Comparison of ENCODE assay signal across 8 cellular contexts in genomic region chr9:122912964-122913673, GRCh38. TPM values are rescaled to one million over a fixed set of nuclear protein-coding genes. Genes with fewer than 3 reads are reported as not detected.
DNase-seq lines count a peak whose midpoint lies in the region; ATAC-seq, FAIRE-seq and TF ChIP-seq lines count a peak whose summit lies in the region.

TSS of gene ZBTB6 (minus strand) at chr9:122913323. CDS start at chr9:122912072, 1,251 bp downstream.

- peaks cover 34% of the 10 kb centered on the region for H3K79me2 ChIP-seq in HepG2 (ENCODE audit: insufficient read depth, low read length)

- CTCF ChIA-PET in HepG2 (lab: Yijun Ruan, JAX; ENCODE audit: low intra/inter-chr PET ratio, low total read pairs) = no interaction called here

- DNase-seq in GM19240 (ENCODE audit: insufficient read length, low spot score) = peak; percentile 47
- peak; percentile 88 to 95 for DNase-seq in NCI-H524 (lab: John Stamatoyannopoulos, UW)
- peak; percentile 83 for DNase-seq in activated CD4-positive, alpha-beta T cell treated with anti-CD3 and anti-CD28 coated beads for 48 hours
- peak; percentile 78 for DNase-seq in dermis blood vessel endothelial cell
- DNase-seq in HepG2 (ENCODE audit: low spot score) = peak; percentile 83
- DNase-seq in stimulated activated CD4-positive, alpha-beta T cell treated with anti-CD3 and anti-CD28 coated beads, Interleukin-4, amount 100 ng/mL, for 24 hours = peak; percentile 77

- FAIRE-seq in HepG2 (lab: Jason Lieb, UNC) = peak; percentile 58

- peaks cover 6 to 21% (median 12%) of the 10 kb centered on the region in 10 experiments; a peak in 19 of 20 replicates for H3K4me1 ChIP-seq in BLaER1 treated with 17β-estradiol and CSF1 and Interleukin-3, amounts not matched to agents 10 nM and 100 nM
- H3K4me1 ChIP-seq in HepG2 (ENCODE audit: insufficient read depth, low read length) = peaks cover 11% of the 10 kb centered on the region

- peaks cover 0 to 16% (median 8%) of the 10 kb centered on the region in 11 experiments; a peak in 8 of 22 replicates for H3K27me3 ChIP-seq in BLaER1 treated with 17β-estradiol and CSF1 and Interleukin-3, amounts not matched to agents 10 nM and 100 nM
- no peaks in the 10 kb centered on the region for H3K27me3 ChIP-seq in HepG2 (ENCODE audit: control insufficient read depth in 1 of 2, insufficient read depth in 2 of 2, low read length in 2 of 2)

- TF ChIP-seq POLR2A in HepG2 (IDR thresholded peaks at IDR 0.05; ENCODE audit: insufficient read depth in 1 of 2, low read depth in 2 of 2, low read length in 2 of 2) = peak; percentile 61 to 87; a peak in 3 of 4 replicates

- H3K9me3 ChIP-seq in BLaER1 treated with 17β-estradiol and CSF1 and Interleukin-3, amounts not matched to agents 10 nM and 100 nM (replicated peaks in 1 of 11) = peaks cover 0 to 20% (median 7%) of the 10 kb centered on the region in 11 experiments; a peak in 12 of 22 replicates
- H3K9me3 ChIP-seq in HepG2 (ENCODE audit: low read length) = no peaks in the 10 kb centered on the region

- POLR2A ChIA-PET in HepG2 (lab: Yijun Ruan, JAX) = interaction anchor here (0.6 to 5.2 kb wide), 18 partner anchors 8 to 557 kb away, joined by 3 to 64 read pairs (median 4); partner anchors contain the start of genes PDCL, RABGAP1, RC3H2 and ZBTB26

- BruUV-seq in HepG2 (replicated peaks; lab: Mats Ljungman, UMichigan) = no TSS peak

- H2AFZ ChIP-seq in HepG2 (ENCODE audit: low read length) = peak within 1 kb of the TSS; percentile 81

- H3K27ac ChIP-seq in BLaER1 treated with 17β-estradiol and CSF1 and Interleukin-3, amounts not matched to agents 10 nM and 100 nM = peak within 1 kb of the TSS; percentile 74 to 90 (median 81)
- H3K27ac ChIP-seq in HepG2 (ENCODE audit: extremely low read length, insufficient read depth, low read length) = peak within 1 kb of the TSS; percentile 93

- TF ChIP-seq EP300 in HepG2 (IDR thresholded peaks at IDR 0.05; ENCODE audit: low read depth in 2 of 2, low read length in 2 of 2) (no peak; a peak in 1 of 4 replicates), HepG2 (CRISPR knock-in tag; IDR thresholded peaks at IDR 0.05; ENCODE audit: borderline replicate concordance) (no peak; the same call in none of the 2 replicates)

- H4K20me1 ChIP-seq in BLaER1 treated with 17β-estradiol and CSF1 and Interleukin-3, amounts not matched to agents 10 nM and 100 nM = no peaks in the 10 kb centered on the region
- H4K20me1 ChIP-seq in HepG2 (ENCODE audit: insufficient read depth, low read length) = no peaks in the 10 kb centered on the region

- peaks cover 11 to 46% (median 24%) of the 10 kb centered on the region in 11 experiments for H3K36me3 ChIP-seq in BLaER1 treated with 17β-estradiol and CSF1 and Interleukin-3, amounts not matched to agents 10 nM and 100 nM
- peaks cover 3 to 18% of the 10 kb centered on the region in 2 experiments; a peak in 3 of 5 replicates for H3K36me3 ChIP-seq in HepG2 (replicated peaks in 1 of 2; ENCODE audit: control insufficient read depth in 1 of 2, insufficient read depth in 2 of 2, low read length in 2 of 2)

- in situ Hi-C loops in HepG2 (cut with HindIII; ENCODE audit: extremely low pct_ligation_motif_present, low pct_unique_long_range_greater_than_20kb) = no loop called here

- H3K4me3 ChIP-seq in BLaER1 treated with 17β-estradiol and CSF1 and Interleukin-3, amounts not matched to agents 10 nM and 100 nM = peak within 1 kb of the TSS; percentile 65 to 84 (median 74)
- H3K4me3 ChIP-seq in HepG2 (replicated peaks in 1 of 3; ENCODE audit: insufficient read depth in 1 of 3, low read depth in 2 of 3, low read length in 3 of 3) = peak within 1 kb of the TSS; percentile 79 to 90 (median 81)

- TF ChIP-seq CTCF in HepG2 (CRISPR knock-in tag; IDR thresholded peaks at IDR 0.05) = peak; percentile 56

- peak within 1 kb of the TSS; percentile 70 to 93 (median 82) for H3K4me2 ChIP-seq in BLaER1 treated with 17β-estradiol and CSF1 and Interleukin-3, amounts not matched to agents 10 nM and 100 nM
- peak within 1 kb of the TSS; percentile 76 for H3K4me2 ChIP-seq in HepG2 (ENCODE audit: low read depth, low read length)

- intact Hi-C loops in HepG2 (cut with micrococcal nuclease; ENCODE audit: unreplicated experiment) = loop anchor here (2.0 to 5.0 kb wide), 2 partner anchors 18 to 74 kb away; partner anchors contain the start of gene ZBTB26

- peak; percentile 36; the same call in 1 of the 2 replicates for TF ChIP-seq RAD21 in HepG2 (CRISPR knock-in tag; IDR thresholded peaks at IDR 0.05)

- peak within 1 kb of the TSS; percentile 76 to 87 (median 81) for H3K9ac ChIP-seq in BLaER1 treated with 17β-estradiol and CSF1 and Interleukin-3, amounts not matched to agents 10 nM and 100 nM
- H3K9ac ChIP-seq in HepG2 (ENCODE audit: insufficient read depth, low read depth, low read length) = peak within 1 kb of the TSS; percentile 91

- 2% methylated on average over 25 of the region's 35 CpGs for WGBS in HepG2 (ENCODE audit: low lambda C conversion rate)

- peak; percentile 87 for ATAC-seq in HG03457 (IDR thresholded peaks at IDR 0.05; ENCODE audit: unreplicated experiment)
- peak; percentile 99 for ATAC-seq in HepG2

TF ChIP-seq in HepG2, 621 proteins besides CTCF, POLR2A, EP300 and RAD21 (continues in another document):
- TF ChIP-seq POGK (CRISPR knock-in tag; conservative IDR thresholded peaks at IDR 0.05) = 0 out of 2 replicates have a peak, but pooled peaks have one; percentile 1
- TF ChIP-seq ZNF737 (CRISPR knock-in tag; IDR thresholded peaks at IDR 0.05; ENCODE audit: borderline replicate concordance) = no peak
- no peak; the same call in 1 of the 2 replicates for TF ChIP-seq ZNF331 (CRISPR knock-in tag; IDR thresholded peaks at IDR 0.05)
- TF ChIP-seq TMF1 (CRISPR knock-in tag; IDR thresholded peaks at IDR 0.05; ENCODE audit: low read depth) = no peak
- no peak for TF ChIP-seq LCORL (IDR thresholded peaks at IDR 0.05)
- TF ChIP-seq LCORL (CRISPR knock-in tag; IDR thresholded peaks at IDR 0.05) = no peak; the same call in 1 of the 2 replicates
- no peak for TF ChIP-seq CHCHD3 (CRISPR knock-in tag; IDR thresholded peaks at IDR 0.05)
- TF ChIP-seq NFIC (IDR thresholded peaks at IDR 0.05; ENCODE audit: low read length) = no peak
- TF ChIP-seq IKZF1 (IDR thresholded peaks at IDR 0.05) = no peak
- no peak; the same call in 1 of the 2 replicates for TF ChIP-seq ZBTB25 (CRISPR knock-in tag; IDR thresholded peaks at IDR 0.05)
- no peak for TF ChIP-seq ZNF510 (CRISPR knock-in tag; IDR thresholded peaks at IDR 0.05; ENCODE audit: low read depth)
- TF ChIP-seq ZNF703 (CRISPR knock-in tag; IDR thresholded peaks at IDR 0.05; ENCODE audit: borderline replicate concordance) = 0 out of 2 replicates have a peak, but pooled peaks have one; percentile 77
- TF ChIP-seq ZNF274 (CRISPR knock-in tag; IDR thresholded peaks at IDR 0.05) = no peak
- no peak; the same call in 1 of the 2 replicates for TF ChIP-seq ZNF234 (CRISPR knock-in tag; conservative IDR thresholded peaks at IDR 0.05)
- TF ChIP-seq CREB1 (IDR thresholded peaks at IDR 0.05) = no peak
- 0 out of 2 replicates have a peak, but pooled peaks have one; percentile 50 for TF ChIP-seq CREB1 (CRISPR knock-in tag; IDR thresholded peaks at IDR 0.05)

RNA-seq across cellular contexts. Expression of gene ZBTB6, which starts in this region (rescaled TPM):
- total RNA-seq in dermis blood vessel endothelial cell (14.5 and 14.6 TPM in 2 replicates), HepG2 (2016; rRNA removed; fragmentation: Illumina TruSeq; extraction: Trizol) (7.1 and 12.1 TPM in 2 replicates)
- total RNA-seq in HepG2 (2016; cell fraction: cytosol; rRNA removed; fragmentation: Illumina TruSeq; extraction: Trizol; ENCODE audit: low read depth) = 0.71 and 0.79 TPM in 2 replicates
- total RNA-seq in HepG2 (2016; cell fraction: insoluble cytoplasmic fraction; rRNA removed; fragmentation: Illumina TruSeq; extraction: Trizol) = 7.5 and 12.8 TPM in 2 replicates
- 4.7 and 5.8 TPM in 2 replicates for total RNA-seq in HepG2 (2016; cell fraction: membrane; rRNA removed; fragmentation: Illumina TruSeq; extraction: Trizol)
- total RNA-seq in HepG2 (2016; cell fraction: nucleus; rRNA removed; fragmentation: Illumina TruSeq; extraction: Trizol) = 8.0 and 8.5 TPM in 2 replicates
- 3.1 and 3.7 TPM in 2 replicates for polyA plus RNA-seq in HepG2 (2011; rRNA removed)
- 1.4 and 2.4 TPM in 2 replicates for polyA plus RNA-seq in HepG2 (2011; cell fraction: cytosol; rRNA removed)
- 1.4 and 1.7 TPM in 2 replicates for polyA plus RNA-seq in HepG2 (2011; cell fraction: nucleus; rRNA removed)
- 4.6 and 5.1 TPM in 2 replicates for polyA plus RNA-seq in HepG2 (2012)
- 0.24 and 0.41 TPM in 2 replicates for polyA plus RNA-seq in HepG2 (2016; cell fraction: cytosol; fragmentation: Illumina TruSeq; extraction: Trizol; ENCODE audit: low read depth)
- polyA plus RNA-seq in HepG2 (2016; cell fraction: insoluble cytoplasmic fraction; fragmentation: Illumina TruSeq; extraction: Trizol; ENCODE audit: low read depth) = 7.6 and 8.7 TPM in 2 replicates
- polyA plus RNA-seq in HepG2 (2016; cell fraction: membrane; fragmentation: Illumina TruSeq; extraction: Trizol; ENCODE audit: low read depth) = 1.8 and 2.0 TPM in 2 replicates
- 5.8 and 6.5 TPM in 2 replicates for polyA plus RNA-seq in HepG2 (2016; cell fraction: nucleus; fragmentation: Illumina TruSeq; extraction: Trizol; ENCODE audit: insufficient read depth, low read depth)
- polyA minus RNA-seq in HepG2 (2011; rRNA and poly(A)+ RNA removed; ENCODE audit: low replicate concordance) = 3.1 and 9.0 TPM in 2 replicates
- polyA minus RNA-seq in HepG2 (2011; cell fraction: cytosol; rRNA and poly(A)+ RNA removed) = 4.4 and 5.2 TPM in 2 replicates
- 12.3 and 14.2 TPM in 2 replicates for polyA minus RNA-seq in HepG2 (2011; cell fraction: nucleus; rRNA and poly(A)+ RNA removed)

Comparison
In these comparisons a context has a peak if more than half of its experiments do, and no peak if none do; other contexts are left out.
1. Peak in every context shown above with its lines: DNase-seq, ATAC-seq, H3K4me3 ChIP-seq and H3K27ac ChIP-seq.